1 cellular context compared by ENCODE assay signal in the genomic region with DNA sequence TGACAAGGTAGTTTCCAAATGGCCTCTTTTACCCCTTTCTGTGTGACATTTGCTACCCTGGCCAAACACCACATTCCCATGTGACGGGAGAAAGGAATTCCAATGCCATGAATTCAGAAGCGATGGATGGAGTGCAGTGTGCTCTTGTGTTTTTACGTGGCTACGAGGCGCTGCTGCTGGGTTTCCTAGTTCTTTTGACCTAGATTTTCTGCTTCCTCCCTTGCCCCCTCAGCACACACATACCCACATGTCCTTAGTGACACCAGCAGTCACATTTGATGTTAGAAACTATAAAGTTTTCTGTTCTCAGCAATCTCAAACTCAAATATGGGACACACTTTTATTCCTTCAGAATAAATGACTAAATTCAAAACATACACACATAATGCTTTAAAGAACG.
TF ChIP-seq lines count a peak whose summit lies in the region.

No MANE protein-coding gene starts in this region.

TF ChIP-seq in GM23338, 12 proteins besides CTCF, POLR2A, EP300 and RAD21:
- TF ChIP-seq, protein P1, sequence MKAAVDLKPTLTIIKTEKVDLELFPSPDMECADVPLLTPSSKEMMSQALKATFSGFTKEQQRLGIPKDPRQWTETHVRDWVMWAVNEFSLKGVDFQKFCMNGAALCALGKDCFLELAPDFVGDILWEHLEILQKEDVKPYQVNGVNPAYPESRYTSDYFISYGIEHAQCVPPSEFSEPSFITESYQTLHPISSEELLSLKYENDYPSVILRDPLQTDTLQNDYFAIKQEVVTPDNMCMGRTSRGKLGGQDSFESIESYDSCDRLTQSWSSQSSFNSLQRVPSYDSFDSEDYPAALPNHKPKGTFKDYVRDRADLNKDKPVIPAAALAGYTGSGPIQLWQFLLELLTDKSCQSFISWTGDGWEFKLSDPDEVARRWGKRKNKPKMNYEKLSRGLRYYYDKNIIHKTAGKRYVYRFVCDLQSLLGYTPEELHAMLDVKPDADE (IDR thresholded peaks at IDR 0.05): no peak
- TF ChIP-seq, protein P2, sequence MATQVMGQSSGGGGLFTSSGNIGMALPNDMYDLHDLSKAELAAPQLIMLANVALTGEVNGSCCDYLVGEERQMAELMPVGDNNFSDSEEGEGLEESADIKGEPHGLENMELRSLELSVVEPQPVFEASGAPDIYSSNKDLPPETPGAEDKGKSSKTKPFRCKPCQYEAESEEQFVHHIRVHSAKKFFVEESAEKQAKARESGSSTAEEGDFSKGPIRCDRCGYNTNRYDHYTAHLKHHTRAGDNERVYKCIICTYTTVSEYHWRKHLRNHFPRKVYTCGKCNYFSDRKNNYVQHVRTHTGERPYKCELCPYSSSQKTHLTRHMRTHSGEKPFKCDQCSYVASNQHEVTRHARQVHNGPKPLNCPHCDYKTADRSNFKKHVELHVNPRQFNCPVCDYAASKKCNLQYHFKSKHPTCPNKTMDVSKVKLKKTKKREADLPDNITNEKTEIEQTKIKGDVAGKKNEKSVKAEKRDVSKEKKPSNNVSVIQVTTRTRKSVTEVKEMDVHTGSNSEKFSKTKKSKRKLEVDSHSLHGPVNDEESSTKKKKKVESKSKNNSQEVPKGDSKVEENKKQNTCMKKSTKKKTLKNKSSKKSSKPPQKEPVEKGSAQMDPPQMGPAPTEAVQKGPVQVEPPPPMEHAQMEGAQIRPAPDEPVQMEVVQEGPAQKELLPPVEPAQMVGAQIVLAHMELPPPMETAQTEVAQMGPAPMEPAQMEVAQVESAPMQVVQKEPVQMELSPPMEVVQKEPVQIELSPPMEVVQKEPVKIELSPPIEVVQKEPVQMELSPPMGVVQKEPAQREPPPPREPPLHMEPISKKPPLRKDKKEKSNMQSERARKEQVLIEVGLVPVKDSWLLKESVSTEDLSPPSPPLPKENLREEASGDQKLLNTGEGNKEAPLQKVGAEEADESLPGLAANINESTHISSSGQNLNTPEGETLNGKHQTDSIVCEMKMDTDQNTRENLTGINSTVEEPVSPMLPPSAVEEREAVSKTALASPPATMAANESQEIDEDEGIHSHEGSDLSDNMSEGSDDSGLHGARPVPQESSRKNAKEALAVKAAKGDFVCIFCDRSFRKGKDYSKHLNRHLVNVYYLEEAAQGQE (IDR thresholded peaks at IDR 0.05; ENCODE audit: unreplicated experiment): no peak
- TF ChIP-seq NANOG (IDR thresholded peaks at IDR 0.05; ENCODE audit: borderline replicate concordance) (no peak), STAT1 (IDR thresholded peaks at IDR 0.05; ENCODE audit: unreplicated experiment) (no peak), EZH2 (IDR thresholded peaks at IDR 0.05; ENCODE audit: low read depth, unreplicated experiment) (no peak), POLR2AphosphoS5 (IDR thresholded peaks at IDR 0.05; ENCODE audit: low read depth) (no peak), ZNF331 (CRISPR knock-in tag; IDR thresholded peaks at IDR 0.05; ENCODE audit: low read depth) (no peak), ZNF114 (CRISPR knock-in tag; IDR thresholded peaks at IDR 0.05) (no peak), CREB1 (CRISPR knock-in tag; IDR thresholded peaks at IDR 0.05; ENCODE audit: low read depth) (no peak), JUNB (IDR thresholded peaks at IDR 0.05; ENCODE audit: unreplicated experiment) (no peak), EZH2phosphoT487 (IDR thresholded peaks at IDR 0.05; ENCODE audit: unreplicated experiment) (no peak)
- TF ChIP-seq, protein P3, sequence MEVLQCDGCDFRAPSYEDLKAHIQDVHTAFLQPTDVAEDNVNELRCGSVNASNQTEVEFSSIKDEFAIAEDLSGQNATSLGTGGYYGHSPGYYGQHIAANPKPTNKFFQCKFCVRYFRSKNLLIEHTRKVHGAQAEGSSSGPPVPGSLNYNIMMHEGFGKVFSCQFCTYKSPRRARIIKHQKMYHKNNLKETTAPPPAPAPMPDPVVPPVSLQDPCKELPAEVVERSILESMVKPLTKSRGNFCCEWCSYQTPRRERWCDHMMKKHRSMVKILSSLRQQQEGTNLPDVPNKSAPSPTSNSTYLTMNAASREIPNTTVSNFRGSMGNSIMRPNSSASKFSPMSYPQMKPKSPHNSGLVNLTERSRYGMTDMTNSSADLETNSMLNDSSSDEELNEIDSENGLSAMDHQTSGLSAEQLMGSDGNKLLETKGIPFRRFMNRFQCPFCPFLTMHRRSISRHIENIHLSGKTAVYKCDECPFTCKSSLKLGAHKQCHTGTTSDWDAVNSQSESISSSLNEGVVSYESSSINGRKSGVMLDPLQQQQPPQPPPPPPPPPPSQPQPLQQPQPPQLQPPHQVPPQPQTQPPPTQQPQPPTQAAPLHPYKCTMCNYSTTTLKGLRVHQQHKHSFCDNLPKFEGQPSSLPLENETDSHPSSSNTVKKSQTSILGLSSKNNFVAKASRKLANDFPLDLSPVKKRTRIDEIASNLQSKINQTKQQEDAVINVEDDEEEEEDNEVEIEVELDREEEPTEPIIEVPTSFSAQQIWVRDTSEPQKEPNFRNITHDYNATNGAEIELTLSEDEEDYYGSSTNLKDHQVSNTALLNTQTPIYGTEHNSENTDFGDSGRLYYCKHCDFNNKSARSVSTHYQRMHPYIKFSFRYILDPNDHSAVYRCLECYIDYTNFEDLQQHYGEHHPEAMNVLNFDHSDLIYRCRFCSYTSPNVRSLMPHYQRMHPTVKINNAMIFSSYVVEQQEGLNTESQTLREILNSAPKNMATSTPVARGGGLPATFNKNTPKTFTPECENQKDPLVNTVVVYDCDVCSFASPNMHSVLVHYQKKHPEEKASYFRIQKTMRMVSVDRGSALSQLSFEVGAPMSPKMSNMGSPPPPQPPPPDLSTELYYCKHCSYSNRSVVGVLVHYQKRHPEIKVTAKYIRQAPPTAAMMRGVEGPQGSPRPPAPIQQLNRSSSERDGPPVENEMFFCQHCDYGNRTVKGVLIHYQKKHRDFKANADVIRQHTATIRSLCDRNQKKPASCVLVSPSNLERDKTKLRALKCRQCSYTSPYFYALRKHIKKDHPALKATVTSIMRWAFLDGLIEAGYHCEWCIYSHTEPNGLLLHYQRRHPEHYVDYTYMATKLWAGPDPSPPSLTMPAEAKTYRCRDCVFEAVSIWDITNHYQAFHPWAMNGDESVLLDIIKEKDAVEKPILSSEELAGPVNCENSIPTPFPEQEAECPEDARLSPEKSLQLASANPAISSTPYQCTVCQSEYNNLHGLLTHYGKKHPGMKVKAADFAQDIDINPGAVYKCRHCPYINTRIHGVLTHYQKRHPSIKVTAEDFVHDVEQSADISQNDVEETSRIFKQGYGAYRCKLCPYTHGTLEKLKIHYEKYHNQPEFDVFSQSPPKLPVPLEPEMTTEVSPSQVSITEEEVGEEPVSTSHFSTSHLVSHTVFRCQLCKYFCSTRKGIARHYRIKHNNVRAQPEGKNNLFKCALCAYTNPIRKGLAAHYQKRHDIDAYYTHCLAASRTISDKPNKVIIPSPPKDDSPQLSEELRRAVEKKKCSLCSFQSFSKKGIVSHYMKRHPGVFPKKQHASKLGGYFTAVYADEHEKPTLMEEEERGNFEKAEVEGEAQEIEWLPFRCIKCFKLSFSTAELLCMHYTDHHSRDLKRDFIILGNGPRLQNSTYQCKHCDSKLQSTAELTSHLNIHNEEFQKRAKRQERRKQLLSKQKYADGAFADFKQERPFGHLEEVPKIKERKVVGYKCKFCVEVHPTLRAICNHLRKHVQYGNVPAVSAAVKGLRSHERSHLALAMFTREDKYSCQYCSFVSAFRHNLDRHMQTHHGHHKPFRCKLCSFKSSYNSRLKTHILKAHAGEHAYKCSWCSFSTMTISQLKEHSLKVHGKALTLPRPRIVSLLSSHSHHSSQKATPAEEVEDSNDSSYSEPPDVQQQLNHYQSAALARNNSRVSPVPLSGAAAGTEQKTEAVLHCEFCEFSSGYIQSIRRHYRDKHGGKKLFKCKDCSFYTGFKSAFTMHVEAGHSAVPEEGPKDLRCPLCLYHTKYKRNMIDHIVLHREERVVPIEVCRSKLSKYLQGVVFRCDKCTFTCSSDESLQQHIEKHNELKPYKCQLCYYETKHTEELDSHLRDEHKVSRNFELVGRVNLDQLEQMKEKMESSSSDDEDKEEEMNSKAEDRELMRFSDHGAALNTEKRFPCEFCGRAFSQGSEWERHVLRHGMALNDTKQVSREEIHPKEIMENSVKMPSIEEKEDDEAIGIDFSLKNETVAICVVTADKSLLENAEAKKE (CRISPR knock-in tag; IDR thresholded peaks at IDR 0.05): no peak
